Comparison of ENCODE assay signal across 15 cellular contexts in the genomic region with DNA sequence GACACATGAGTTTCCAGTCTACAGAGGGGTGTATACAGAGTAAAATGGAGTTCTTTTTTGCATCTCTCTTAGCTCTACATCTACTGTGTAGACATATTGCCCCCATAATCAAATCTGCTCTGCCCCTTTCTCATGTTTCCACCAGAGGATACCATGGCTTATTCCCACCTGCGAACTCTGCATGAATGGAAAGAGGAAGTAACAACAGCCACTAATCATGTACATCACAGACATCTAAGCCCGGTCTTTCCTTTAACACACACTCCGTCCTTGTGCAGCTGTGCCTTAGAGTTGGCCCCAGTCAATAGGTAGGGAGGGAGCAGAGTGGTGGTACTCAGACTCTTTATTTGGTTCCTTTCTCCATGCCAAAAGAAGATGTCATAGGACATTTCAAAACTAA.
DNase-seq lines count a peak whose midpoint lies in the region; TF ChIP-seq lines count a peak whose summit lies in the region.
"Had no signal": no experiment of that assay in that cellular context is flagged by ENCODE, and none has a peak within 500 bp of the region (broad histone marks: within the 10 kb centered on the region; RNA-seq: fewer than 3 reads in every experiment).

No MANE protein-coding gene starts in this region.

- peak overlapping the region; percentile 53 for H3K9ac ChIP-seq in Karpas-422 (ENCODE audit: low read length)

- H3K9me2 ChIP-seq in Karpas-422 (replicated peaks; ENCODE audit: insufficient read depth, low read length): no peaks in the 10 kb centered on the region

- H3K36me3 ChIP-seq in Karpas-422 (ENCODE audit: insufficient read depth, low read length) (no peaks in the 10 kb centered on the region), BE2C (no peaks in the 10 kb centered on the region)
- H3K36me3 ChIP-seq: HAP-1 had no signal

- H3K9me3 ChIP-seq in Karpas-422 (ENCODE audit: low read length): no peaks in the 10 kb centered on the region
- no peaks in the 10 kb centered on the region for H3K9me3 ChIP-seq in BE2C
- H3K9me3 ChIP-seq: HAP-1 had no signal

- H3K27me3 ChIP-seq in Karpas-422 (ENCODE audit: low read length) (no peaks in the 10 kb centered on the region), BE2C (no peaks in the 10 kb centered on the region)

- DNase-seq in Karpas-422 (peak; percentile 93), MV-4-11 (lab: John Stamatoyannopoulos, UW) (peak; percentile 4), OCI-M1 (lab: John Stamatoyannopoulos, UW) (peak; percentile 8), germinal center (ENCODE audit: low spot score) (peak; percentile 5), GM13977 (ENCODE audit: low spot score) (no peak), BE2C (no peak), ecto neural progenitor cell (ENCODE audit: low spot score) (no peak)
- no peak for DNase-seq in activated naive CD4-positive, alpha-beta T cell treated with anti-CD3 and anti-CD28 coated beads, Interleukin-2, amount 50 U/mL, for 16 hours
- DNase-seq: ACHN; CD4-positive, alpha-beta memory T cell; DMS79 treated with DMSO at 0.1 percent for 48 hours; EL had no signal

- H3K4me1 ChIP-seq in Karpas-422 (ENCODE audit: low read length) (peaks cover 92% of the 10 kb centered on the region), BE2C (no peaks in the 10 kb centered on the region)
- H3K4me1 ChIP-seq: HAP-1 had no signal

- H4K20me1 ChIP-seq in Karpas-422 (ENCODE audit: insufficient read depth, low read depth, low read length): no peaks in the 10 kb centered on the region

- H3K79me2 ChIP-seq in Karpas-422 (ENCODE audit: low read length): no peaks in the 10 kb centered on the region

- in situ Hi-C loops in GM13977 (cut with MboI; ENCODE audit: low pct_unique_long_range_greater_than_20kb, low sequenced_read_pairs, unreplicated experiment): no loop called here

- H3K27ac ChIP-seq in Karpas-422 (ENCODE audit: low read length): peak overlapping the region; percentile 98
- H3K27ac ChIP-seq: C4-2B, HL-60 had no signal

- H3K4me2 ChIP-seq in Karpas-422 (ENCODE audit: low read depth, low read length, poor library complexity, severe bottlenecking): peak overlapping the region; percentile 63

- TF ChIP-seq CTCF in GM13977 (IDR thresholded peaks at IDR 0.05; ENCODE audit: extremely low read depth, insufficient read depth, missing control alignments): no peak
- no peak for TF ChIP-seq CTCF in BE2C (IDR thresholded peaks at IDR 0.05; ENCODE audit: low read depth, low read length)

- peak overlapping the region; percentile 12; the same call in 1 of the 2 replicates for H2AFZ ChIP-seq in Karpas-422 (ENCODE audit: low read length)

- H3K4me3 ChIP-seq in Karpas-422 (ENCODE audit: low read length): peak overlapping the region; percentile 23
- H3K4me3 ChIP-seq in BE2C (ENCODE audit: low read depth, low read length): no peak overlapping the region
- H3K4me3 ChIP-seq: HAP-1 had no signal

Comparison
In these comparisons a context has a peak if more than half of its experiments do, and no peak if none do; other contexts are left out.
1. DNase-seq: peak in Karpas-422 (single experiment), MV-4-11 (single experiment), OCI-M1 (single experiment) and germinal center (single experiment); none in GM13977 (single experiment), BE2C (single experiment), ecto neural progenitor cell (single experiment) and activated naive CD4-positive, alpha-beta T cell treated with anti-CD3 and anti-CD28 coated beads, Interleukin-2, amount 50 U/mL, for 16 hours (single experiment).